In genomic region chr10:28711079-28711478, GRCh38 we compare ENCODE assay signal across 20 cellular contexts.
"Had no signal": no experiment of that assay in that cellular context is flagged by ENCODE, and none has a peak within 500 bp of the region (broad histone marks: within the 10 kb centered on the region; RNA-seq: fewer than 3 reads in every experiment).

No MANE protein-coding gene starts in this region.

- H3K79me2 ChIP-seq: parathyroid adenoma had no signal

- H3K36me3 ChIP-seq: breast epithelium, left ventricle myocardium inferior, right lobe of liver, transverse colon, uterus had no signal

- H3K9ac ChIP-seq: parathyroid adenoma had no signal

- H3K9me3 Mint-ChIP-seq: activated naive CD4-positive, alpha-beta T cell treated with anti-CD3 and anti-CD28 coated beads, Interleukin-2, amount 50 U/mL, for 24 hours; memory B cell; nephron progenitor cell; stimulated activated memory B cell treated with anti-CD40 and anti-IgM and Interleukin-4, amounts not matched to agents 10 μg/mL and 1 μg/mL and 100 μg/mL, for 72 hours had no signal

- ATAC-seq: mucosa of descending colon; right lobe of liver; stimulated activated memory B cell treated with anti-CD40 and anti-IgM and Interleukin-4, amounts not matched to agents 10 μg/mL and 1 μg/mL and 100 μg/mL, for 72 hours; WTC11 had no signal

- H3K27ac ChIP-seq: breast epithelium, parathyroid adenoma, right lobe of liver, transverse colon, uterus had no signal

- H3K4me2 ChIP-seq: smooth muscle cell had no signal

- H3K27ac Mint-ChIP-seq: activated naive CD4-positive, alpha-beta T cell treated with anti-CD3 and anti-CD28 coated beads, Interleukin-2, amount 50 U/mL, for 24 hours; memory B cell; nephron progenitor cell; stimulated activated memory B cell treated with anti-CD40 and anti-IgM and Interleukin-4, amounts not matched to agents 10 μg/mL and 1 μg/mL and 100 μg/mL, for 72 hours; WTC11 had no signal

- H3K4me3 ChIP-seq: breast epithelium, left ventricle myocardium inferior, mucosa of descending colon, right lobe of liver, smooth muscle cell, transverse colon, uterus had no signal

- H3K27me3 ChIP-seq: breast epithelium, right lobe of liver, transverse colon, uterus had no signal

- H3K4me1 Mint-ChIP-seq: activated naive CD4-positive, alpha-beta T cell treated with anti-CD3 and anti-CD28 coated beads, Interleukin-2, amount 50 U/mL, for 24 hours; memory B cell; stimulated activated memory B cell treated with anti-CD40 and anti-IgM and Interleukin-4, amounts not matched to agents 10 μg/mL and 1 μg/mL and 100 μg/mL, for 72 hours; WTC11 had no signal

- H3K9me3 ChIP-seq: breast epithelium, left ventricle myocardium inferior, mucosa of descending colon, right lobe of liver, transverse colon, uterus had no signal

- H2AFZ ChIP-seq: parathyroid adenoma had no signal

- H3K4me1 ChIP-seq: breast epithelium, parathyroid adenoma, right lobe of liver, transverse colon, uterus had no signal

- H3K4me3 Mint-ChIP-seq: activated naive CD4-positive, alpha-beta T cell treated with anti-CD3 and anti-CD28 coated beads, Interleukin-2, amount 50 U/mL, for 24 hours; memory B cell; nephron progenitor cell; stimulated activated memory B cell treated with anti-CD40 and anti-IgM and Interleukin-4, amounts not matched to agents 10 μg/mL and 1 μg/mL and 100 μg/mL, for 72 hours; WTC11 had no signal

- DNase-seq: activated gamma-delta T cell treated with Interleukin-2 at 50 U/mL for 16 hours; activated T-cell treated with anti-CD3 and anti-CD28 coated beads, Interleukin-2, amount 50 U/mL, for 1 hour; aorta; cortex of kidney; left ventricle myocardium inferior; mucosa of descending colon; nephron progenitor cell; nucleus accumbens; right lobe of liver; stimulated activated CD4-positive, alpha-beta T cell treated with anti-CD3 and anti-CD28 coated beads, Interleukin-15, amount 100 ng/mL, for 24 hours; T-helper 1 cell; transverse colon; uterus had no signal

- H3K36me3 Mint-ChIP-seq: activated naive CD4-positive, alpha-beta T cell treated with anti-CD3 and anti-CD28 coated beads, Interleukin-2, amount 50 U/mL, for 24 hours; memory B cell; stimulated activated memory B cell treated with anti-CD40 and anti-IgM and Interleukin-4, amounts not matched to agents 10 μg/mL and 1 μg/mL and 100 μg/mL, for 72 hours; WTC11 had no signal
